In the genomic region with DNA sequence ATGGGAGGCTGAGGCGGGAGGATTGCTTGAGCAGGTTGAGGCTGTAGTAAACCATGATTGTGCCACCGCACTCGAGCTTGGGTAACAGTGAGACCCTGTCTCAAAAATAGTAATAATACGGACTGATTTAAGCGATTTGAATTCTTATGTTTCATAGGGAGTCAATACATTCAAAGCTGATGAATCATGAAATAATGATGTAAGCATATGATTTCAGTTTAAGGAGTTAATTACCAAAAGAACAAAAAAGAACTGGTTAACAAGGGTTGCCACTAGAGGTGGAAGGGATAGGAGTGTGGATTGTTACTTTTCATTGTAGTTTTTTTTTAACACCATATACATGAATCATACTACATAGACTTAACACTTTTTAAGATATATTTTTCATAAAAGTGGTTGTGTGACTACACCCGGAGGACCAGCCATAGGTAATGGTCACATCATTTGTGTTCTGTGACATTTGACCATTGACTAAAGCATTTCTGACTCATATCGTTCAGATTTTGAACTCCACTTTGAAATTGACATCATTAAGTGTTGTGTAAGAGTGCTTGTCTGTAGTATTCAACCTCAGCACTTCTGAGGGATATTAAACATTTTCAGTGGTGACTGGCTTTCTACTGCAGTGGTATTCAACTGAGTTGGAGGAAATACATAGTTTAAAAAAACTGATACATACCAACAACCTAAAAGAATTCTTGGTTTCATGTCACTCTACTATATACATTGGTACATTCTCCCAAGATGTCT, we compare ENCODE assay signal across 14 cellular contexts. TPM values are rescaled to one million over a fixed set of nuclear protein-coding genes. Genes with fewer than 3 reads are reported as not detected.
DNase-seq lines count a peak whose midpoint lies in the region; ATAC-seq and TF ChIP-seq lines count a peak whose summit lies in the region.
"Had no signal": no experiment of that assay in that cellular context is flagged by ENCODE, and none has a peak within 500 bp of the region (broad histone marks: within the 10 kb centered on the region; RNA-seq: fewer than 3 reads in every experiment).

No MANE protein-coding gene starts in this region.

- H3K18ac ChIP-seq in trophoblast cell (ENCODE audit: low read length) = no peak overlapping the region

- H4K20me1 ChIP-seq in fibroblast of lung (ENCODE audit: control insufficient read depth, extremely low read depth, insufficient read depth, low read length) = no peaks in the 10 kb centered on the region

- no peak overlapping the region for H4K8ac ChIP-seq in trophoblast cell (ENCODE audit: low read depth, low read length)

- H2BK120ac ChIP-seq in trophoblast cell (ENCODE audit: insufficient read depth, low read length, poor library complexity) = no peak overlapping the region

- H3K4me1 ChIP-seq in fibroblast of lung (ENCODE audit: control insufficient read depth, extremely low read depth, insufficient read depth, low read length) (peaks cover 13% of the 10 kb centered on the region), trophoblast cell (ENCODE audit: control insufficient read depth in 1 of 2, insufficient read depth in 2 of 2, low read length in 2 of 2) (no peaks in the 10 kb centered on the region)
- H3K4me1 ChIP-seq: body of pancreas had no signal

- H2AK5ac ChIP-seq in trophoblast cell (ENCODE audit: low read length) = no peak overlapping the region

- H3K79me1 ChIP-seq in trophoblast cell (ENCODE audit: low read length) = no peaks in the 10 kb centered on the region

- no peak overlapping the region for H2BK12ac ChIP-seq in trophoblast cell (ENCODE audit: low read length)

- peak overlapping the region; percentile 57 for H3K27ac ChIP-seq in fibroblast of lung (ENCODE audit: insufficient read depth, low read length)
- H3K27ac ChIP-seq in trophoblast cell (ENCODE audit: low read depth, low read length) = no peak overlapping the region
- H3K27ac ChIP-seq: body of pancreas, SK-N-MC, thoracic aorta had no signal

- no peaks in the 10 kb centered on the region for H3K27me3 ChIP-seq in fibroblast of lung (ENCODE audit: control insufficient read depth, insufficient read depth, low read length)
- no peaks in the 10 kb centered on the region for H3K27me3 ChIP-seq in trophoblast cell (ENCODE audit: insufficient read depth, low read length)
- H3K27me3 ChIP-seq: body of pancreas, MG63 had no signal

- H2BK5ac ChIP-seq in trophoblast cell (ENCODE audit: low read depth, low read length, poor library complexity) = no peak overlapping the region

- WGBS in trophoblast cell (ENCODE audit: extremely low coverage, insufficient coverage, insufficient read length) = no CpG with 5 or more reads among the region's 7 CpGs

- H4K12ac ChIP-seq in trophoblast cell (ENCODE audit: low read depth, low read length) = no peak overlapping the region

- H3K4ac ChIP-seq in trophoblast cell (ENCODE audit: low read depth, low read length) = no peak overlapping the region

- peak overlapping the region; percentile 29 for H3K4me2 ChIP-seq in fibroblast of lung (ENCODE audit: extremely low read depth, insufficient read depth, low read length)
- H3K4me2 ChIP-seq in trophoblast cell (ENCODE audit: low read length) = no peak overlapping the region

- H3K9ac ChIP-seq in fibroblast of lung (ENCODE audit: insufficient read depth, low read length) (no peak overlapping the region), trophoblast cell (ENCODE audit: low read length) (no peak overlapping the region)

- ATAC-seq in GM19397 (IDR thresholded peaks at IDR 0.05; ENCODE audit: unreplicated experiment) (no peak), GM21723 (IDR thresholded peaks at IDR 0.05; ENCODE audit: unreplicated experiment) (no peak)
- ATAC-seq: body of pancreas had no signal

- no peak overlapping the region for H3K14ac ChIP-seq in trophoblast cell (ENCODE audit: low read length)

- H3K79me2 ChIP-seq in fibroblast of lung (ENCODE audit: control insufficient read depth, insufficient read depth, low read length) (no peaks in the 10 kb centered on the region), trophoblast cell (ENCODE audit: control insufficient read depth, insufficient read depth, low read length, poor library complexity) (no peaks in the 10 kb centered on the region)

- H3K9me3 ChIP-seq in fibroblast of lung (ENCODE audit: control insufficient read depth, insufficient read depth, low read depth, low read length) = no peaks in the 10 kb centered on the region
- H3K9me3 ChIP-seq in trophoblast cell (ENCODE audit: insufficient read depth, low read depth, low read length) = no peaks in the 10 kb centered on the region
- H3K9me3 ChIP-seq: body of pancreas, MG63, thoracic aorta had no signal

- peak; percentile 50 for DNase-seq in GM03348 (ENCODE audit: low spot score)
- peak; percentile 11 for DNase-seq in RPMI7951 (ENCODE audit: low read depth)
- DNase-seq in fibroblast of lung (ENCODE audit: low read depth in 2 of 2) = peak; percentile 71 to 80
- DNase-seq in trophoblast cell = peak; percentile 35 to 87
- no peak for DNase-seq in NCI-H526 (lab: John Stamatoyannopoulos, UW)
- no peak for DNase-seq in cerebellum (ENCODE audit: low spot score)
- DNase-seq: activated effector memory CD4-positive, alpha-beta T cell treated with Interleukin-2 at 50 U/mL for 16 hours; body of pancreas; MG63; NCI-H2171 treated with DMSO at 0.1 percent for 48 hours had no signal

- H3K4me3 ChIP-seq in fibroblast of lung (replicated peaks in 1 of 4; ENCODE audit: control extremely low read depth in 1 of 4, insufficient read depth in 1 of 4, low read depth in 3 of 4, low read length in 4 of 4) = no peak overlapping the region
- H3K4me3 ChIP-seq in trophoblast cell (ENCODE audit: low read depth, low read length) = no peak overlapping the region
- H3K4me3 ChIP-seq: body of pancreas, MG63, SK-N-MC, thoracic aorta had no signal

- H4K91ac ChIP-seq in trophoblast cell (ENCODE audit: low read depth, low read length) = no peak overlapping the region

- no peak overlapping the region for H2AFZ ChIP-seq in fibroblast of lung (ENCODE audit: low read length)
- H2AFZ ChIP-seq in trophoblast cell (ENCODE audit: insufficient read depth, low read length, poor library complexity) = no peak overlapping the region

- peaks cover 2% of the 10 kb centered on the region for H3K36me3 ChIP-seq in fibroblast of lung (ENCODE audit: control insufficient read depth, insufficient read depth, low read length)
- H3K36me3 ChIP-seq in trophoblast cell (ENCODE audit: control insufficient read depth in 1 of 2, insufficient read depth in 2 of 2, low read length in 2 of 2) = peaks cover 2% of the 10 kb centered on the region in 2 experiments
- H3K36me3 ChIP-seq: MG63, thoracic aorta had no signal

- TF ChIP-seq CTCF in fibroblast of lung (conservative IDR thresholded peaks at IDR 0.05 in 1 of 2, IDR thresholded peaks at IDR 0.05 in 1 of 2; ENCODE audit: low read depth in 1 of 2, low read length in 2 of 2) = no peak

- no peak overlapping the region for H3K23ac ChIP-seq in trophoblast cell (ENCODE audit: low read length)

RNA-seq across cellular contexts. Expression of a gene that starts 7.0 kb away (rescaled TPM):
- total RNA-seq in RPMI7951 (2014; rRNA removed; shearing (Covaris generic)) = 1.7 and 2.0 TPM in 2 replicates
- 3.9 and 5.6 TPM in 2 replicates for total RNA-seq in fibroblast of lung
- 6.6 and 7.5 TPM in 2 replicates for polyA plus RNA-seq in fibroblast of lung
- 4.4 and 5.6 TPM in 2 replicates for polyA plus RNA-seq in fibroblast of lung (2012)
- 0.70 and 3.8 TPM in 2 replicates for polyA minus RNA-seq in fibroblast of lung (ENCODE audit: low replicate concordance)
- polyA plus RNA-seq in trophoblast cell (2013) = 3.2 and 3.6 TPM in 2 replicates
- 5.1 TPM for total RNA-seq in cerebellum

RNA-seq across cellular contexts. Expression of a gene that starts 24.3 kb away (rescaled TPM):
- total RNA-seq in RPMI7951 (2014; rRNA removed; shearing (Covaris generic)) = 73.7 and 74.3 TPM in 2 replicates
- total RNA-seq in fibroblast of lung = 19.0 and 24.9 TPM in 2 replicates
- polyA plus RNA-seq in fibroblast of lung = 34.0 and 36.7 TPM in 2 replicates
- 29.2 and 37.8 TPM in 2 replicates for polyA plus RNA-seq in fibroblast of lung (2012)
- 1.5 TPM in 2 replicates for polyA minus RNA-seq in fibroblast of lung (ENCODE audit: low replicate concordance)
- 18.8 and 19.1 TPM in 2 replicates for polyA plus RNA-seq in trophoblast cell (2013)
- 81.1 TPM for total RNA-seq in cerebellum

RNA-seq across cellular contexts. Expression of a gene that starts 40.0 kb away (rescaled TPM):
- 17.9 and 19.9 TPM in 2 replicates for total RNA-seq in RPMI7951 (2014; rRNA removed; shearing (Covaris generic))
- total RNA-seq in fibroblast of lung (18.7 and 26.6 TPM in 2 replicates), cerebellum (28.2 TPM)
- 23.3 and 33.5 TPM in 2 replicates for polyA plus RNA-seq in fibroblast of lung
- polyA plus RNA-seq in fibroblast of lung (2012) = 15.8 and 19.5 TPM in 2 replicates
- 27.6 and 35.2 TPM in 2 replicates for polyA minus RNA-seq in fibroblast of lung (ENCODE audit: low replicate concordance)
- 12.3 TPM in 2 replicates for polyA plus RNA-seq in trophoblast cell (2013)

Comparison
In these comparisons a context has a peak if more than half of its experiments do, and no peak if none do; other contexts are left out.
1. DNase-seq: peak in GM03348 (single experiment), RPMI7951 (single experiment), fibroblast of lung (2 of 2) and trophoblast cell (2 of 2); none in NCI-H526 (0 of 2) and cerebellum (single experiment).